8 cellular contexts compared by ENCODE assay signal in genomic region chr9:75027187-75028107, GRCh38. TPM values are rescaled to one million over a fixed set of nuclear protein-coding genes. Genes with fewer than 3 reads are reported as not detected.
DNase-seq lines count a peak whose midpoint lies in the region; ATAC-seq lines count a peak whose summit lies in the region.

No MANE protein-coding gene starts in this region.

- peak; percentile 49 for ATAC-seq in HG02852 (IDR thresholded peaks at IDR 0.05; ENCODE audit: unreplicated experiment)
- peak; percentile 43 for ATAC-seq in activated CD8-positive, alpha-beta T cell treated with anti-CD3 and anti-CD28 coated beads, Interleukin-2, amount 10 ng/mL, durations not matched to agents 7 days and 5 days

- CTCF ChIA-PET in activated CD8-positive, alpha-beta T cell treated with anti-CD3 and anti-CD28 coated beads, Interleukin-2, amount 10 ng/mL, durations not matched to agents 7 days and 5 days (lab: Charles Lee): interaction anchor here (0.7 to 3.6 kb wide), 31 partner anchors 8 to 254 kb away, joined by 3 to 27 read pairs (median 5); partner anchors contain the start of genes C9orf40, NMRK1 and OSTF1

- H3K4me1 Mint-ChIP-seq in activated CD8-positive, alpha-beta T cell treated with anti-CD3 and anti-CD28 coated beads, Interleukin-2, amount 10 ng/mL, durations not matched to agents 7 days and 5 days (ENCODE audit: low read depth): peaks cover 44% of the 10 kb centered on the region

- peaks cover 10% of the 10 kb centered on the region for H3K36me3 Mint-ChIP-seq in activated CD8-positive, alpha-beta T cell treated with anti-CD3 and anti-CD28 coated beads, Interleukin-2, amount 10 ng/mL, durations not matched to agents 7 days and 5 days (ENCODE audit: low read depth)

- H3K9me3 Mint-ChIP-seq in activated CD8-positive, alpha-beta T cell treated with anti-CD3 and anti-CD28 coated beads, Interleukin-2, amount 10 ng/mL, durations not matched to agents 7 days and 5 days (ENCODE audit: insufficient read depth): no peaks in the 10 kb centered on the region

- POLR2A ChIA-PET in activated CD8-positive, alpha-beta T cell treated with anti-CD3 and anti-CD28 coated beads, Interleukin-2, amount 10 ng/mL, durations not matched to agents 7 days and 5 days (lab: Charles Lee): interaction anchor here (0.6 to 2.9 kb wide), 5 partner anchors 15 to 147 kb away, joined by 3 to 29 read pairs (median 7); partner anchors contain the start of genes C9orf40, NMRK1 and OSTF1

- no peaks in the 10 kb centered on the region for H3K27me3 Mint-ChIP-seq in activated CD8-positive, alpha-beta T cell treated with anti-CD3 and anti-CD28 coated beads, Interleukin-2, amount 10 ng/mL, durations not matched to agents 7 days and 5 days (ENCODE audit: low read depth)

- peak overlapping the region; percentile 98 for H3K27ac Mint-ChIP-seq in activated CD8-positive, alpha-beta T cell treated with anti-CD3 and anti-CD28 coated beads, Interleukin-2, amount 10 ng/mL, durations not matched to agents 7 days and 5 days

- H3K4me3 Mint-ChIP-seq in activated CD8-positive, alpha-beta T cell treated with anti-CD3 and anti-CD28 coated beads, Interleukin-2, amount 10 ng/mL, durations not matched to agents 7 days and 5 days: peak overlapping the region; percentile 95

- peak; percentile 31 for DNase-seq in SIG-M5 treated with dmso at 0.1 percent for 504 hours (lab: John Stamatoyannopoulos, UW; ENCODE audit: unreplicated experiment)
- no peak for DNase-seq in SIG-M5 (lab: John Stamatoyannopoulos, UW)
- peak; percentile 11 for DNase-seq in NCI-H226
- peak; percentile 65 for DNase-seq in activated CD8-positive, alpha-beta T cell treated with anti-CD3 and anti-CD28 coated beads, Interleukin-2, amount 10 ng/mL, durations not matched to agents 7 days and 5 days
- peak; percentile 23 for DNase-seq in epidermal melanocyte (ENCODE audit: insufficient read length, low spot score)
- peak; percentile 50 for DNase-seq in mucosa of gallbladder (ENCODE audit: low spot score)
- DNase-seq in stimulated activated CD8-positive, alpha-beta memory T cell treated with anti-CD3 and anti-CD28 coated beads, Interleukin-7, amount 100 ng/mL, for 24 hours (ENCODE audit: low read depth): peak; percentile 27

RNA-seq across cellular contexts. Expression of gene CARNMT1, which starts 0.6 kb away (rescaled TPM):
- 10 to 100 TPM; 30.9 to 34.0 TPM for total RNA-seq in activated CD8-positive, alpha-beta T cell treated with anti-CD3 and anti-CD28 coated beads, Interleukin-2, amount 10 ng/mL, durations not matched to agents 7 days and 5 days
- 24.6 TPM for total RNA-seq in mucosa of gallbladder
